9 cellular contexts compared by ENCODE assay signal in the genomic region with DNA sequence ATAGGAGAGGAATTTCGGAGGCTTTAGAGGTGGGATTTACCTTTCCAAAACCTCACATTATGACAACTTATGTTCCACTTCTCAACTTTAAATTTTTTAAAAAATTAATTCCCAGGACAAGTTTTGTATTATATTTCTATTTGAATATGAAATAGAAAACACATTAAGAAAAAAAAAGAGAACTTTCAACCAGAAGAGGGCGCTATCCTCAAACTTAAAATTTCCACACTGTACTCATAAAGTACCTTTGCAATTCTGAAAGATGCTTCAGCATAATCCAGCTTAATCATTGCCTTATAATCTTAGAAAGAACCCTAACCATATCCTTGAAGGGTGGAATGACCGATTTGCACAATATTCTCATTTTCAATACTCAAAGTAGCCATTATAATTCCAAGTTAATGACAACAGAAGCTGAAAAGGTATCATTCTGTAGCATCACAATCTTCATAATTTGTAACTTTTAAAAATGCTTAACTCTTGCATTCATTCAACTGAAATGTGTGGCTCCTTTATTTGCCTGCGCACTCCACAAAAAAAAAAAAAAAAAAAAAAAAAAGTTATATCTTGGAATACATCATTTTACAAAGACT.
A peak's percentile ranks its signal among the peaks of the same experiment; 100 is the strongest.
DNase-seq lines count a peak whose midpoint lies in the region; ATAC-seq and TF ChIP-seq lines count a peak whose summit lies in the region.
"Had no signal": no experiment of that assay in that cellular context is flagged by ENCODE, and none has a peak within 500 bp of the region (broad histone marks: within the 10 kb centered on the region; RNA-seq: fewer than 3 reads in every experiment).

No MANE protein-coding gene starts in this region.

- TF ChIP-seq CTCF in progenitor cell of endocrine pancreas (IDR thresholded peaks at IDR 0.05; ENCODE audit: unreplicated experiment) (peak; percentile 78), GM13976 (IDR thresholded peaks at IDR 0.05; ENCODE audit: borderline replicate concordance, control extremely low read depth, extremely low read depth, insufficient read depth, missing control alignments) (no peak)

- no peaks in the 10 kb centered on the region for H3K36me3 Mint-ChIP-seq in progenitor cell of endocrine pancreas (ENCODE audit: insufficient read depth)
- H3K36me3 Mint-ChIP-seq in T-helper 2 cell treated with Interferon-gamma antibody and Interleukin-4, amounts not matched to agents 5 μg/mL and 100 μg/mL, for 36 hours (ENCODE audit: low read depth) = no peaks in the 10 kb centered on the region
- H3K36me3 Mint-ChIP-seq: memory B cell had no signal

- ATAC-seq in activated CD4-positive, CD25-positive, alpha-beta regulatory T cell treated with anti-CD3 and anti-CD28 coated beads, Interleukin-2, amount 50 U/mL, for 24 hours = no peak

- no peaks in the 10 kb centered on the region for H3K9me3 Mint-ChIP-seq in progenitor cell of endocrine pancreas (ENCODE audit: low read depth)
- no peaks in the 10 kb centered on the region for H3K9me3 Mint-ChIP-seq in T-helper 2 cell treated with Interferon-gamma antibody and Interleukin-4, amounts not matched to agents 5 μg/mL and 100 μg/mL, for 36 hours

- peak; percentile 55 for DNase-seq in DMS 273 (lab: John Stamatoyannopoulos, UW; ENCODE audit: unreplicated experiment)
- DNase-seq in DMS 273 treated with DMSO at 0.1 percent for 48 hours (lab: John Stamatoyannopoulos, UW) = no peak
- peak; percentile 33 for DNase-seq in NCI-H1694 (lab: John Stamatoyannopoulos, UW)
- DNase-seq in dermis blood vessel endothelial cell = peak; percentile 74
- DNase-seq in progenitor cell of endocrine pancreas (ENCODE audit: low spot score, unreplicated experiment) = no peak
- no peak for DNase-seq in T-helper 2 cell treated with Interferon-gamma antibody and Interleukin-4, amounts not matched to agents 5 μg/mL and 100 μg/mL, for 36 hours (ENCODE audit: low spot score)
- DNase-seq in GM13976 (ENCODE audit: low spot score) = no peak

- H3K4me1 Mint-ChIP-seq in progenitor cell of endocrine pancreas (ENCODE audit: low read depth) = no peaks in the 10 kb centered on the region
- no peaks in the 10 kb centered on the region for H3K4me1 Mint-ChIP-seq in T-helper 2 cell treated with Interferon-gamma antibody and Interleukin-4, amounts not matched to agents 5 μg/mL and 100 μg/mL, for 36 hours (ENCODE audit: low read depth)
- H3K4me1 Mint-ChIP-seq: memory B cell had no signal

- H3K27ac Mint-ChIP-seq in progenitor cell of endocrine pancreas = no peak overlapping the region
- no peak overlapping the region for H3K27ac Mint-ChIP-seq in T-helper 2 cell treated with Interferon-gamma antibody and Interleukin-4, amounts not matched to agents 5 μg/mL and 100 μg/mL, for 36 hours
- H3K27ac Mint-ChIP-seq: memory B cell had no signal

- in situ Hi-C loops in GM13976 (cut with MboI; ENCODE audit: low sequenced_read_pairs, unreplicated experiment) = loop anchor here (25.0 kb wide), 1 partner anchor 897 kb away; the partner anchor contains the start of gene GBA3

- no peak overlapping the region for H3K4me3 Mint-ChIP-seq in progenitor cell of endocrine pancreas (ENCODE audit: low read depth)
- no peak overlapping the region for H3K4me3 Mint-ChIP-seq in T-helper 2 cell treated with Interferon-gamma antibody and Interleukin-4, amounts not matched to agents 5 μg/mL and 100 μg/mL, for 36 hours
- H3K4me3 Mint-ChIP-seq: memory B cell had no signal

- H3K27me3 Mint-ChIP-seq in progenitor cell of endocrine pancreas = no peaks in the 10 kb centered on the region
- H3K27me3 Mint-ChIP-seq in T-helper 2 cell treated with Interferon-gamma antibody and Interleukin-4, amounts not matched to agents 5 μg/mL and 100 μg/mL, for 36 hours (ENCODE audit: low read depth) = no peaks in the 10 kb centered on the region
- H3K27me3 Mint-ChIP-seq: memory B cell had no signal

Comparison
In these comparisons a context has a peak if more than half of its experiments do, and no peak if none do; other contexts are left out.
1. DNase-seq: peak in DMS 273 (single experiment), NCI-H1694 (single experiment) and dermis blood vessel endothelial cell (single experiment); none in DMS 273 treated with DMSO at 0.1 percent for 48 hours (single experiment), progenitor cell of endocrine pancreas (single experiment), T-helper 2 cell treated with Interferon-gamma antibody and Interleukin-4, amounts not matched to agents 5 μg/mL and 100 μg/mL, for 36 hours (single experiment) and GM13976 (single experiment).